Comparison of ENCODE assay signal across 25 cellular contexts in the genomic region with DNA sequence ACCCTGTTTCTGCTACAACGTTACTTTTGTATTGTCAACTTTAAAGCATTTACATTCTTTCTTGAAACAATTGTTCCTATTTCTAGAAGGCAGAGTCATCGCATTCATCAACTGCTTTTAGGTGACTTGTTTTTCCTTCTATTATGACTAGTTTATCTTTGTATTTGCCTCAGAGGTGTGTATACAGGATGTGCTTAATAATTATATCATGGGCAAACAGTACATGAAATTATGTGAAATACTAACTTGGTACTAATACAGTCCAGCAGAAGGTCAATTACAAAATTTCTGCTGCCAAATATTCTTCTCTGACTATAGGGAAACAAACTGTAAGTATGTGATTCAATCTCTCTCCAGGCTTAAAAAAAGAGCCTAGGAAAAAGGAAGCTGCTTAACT.
A peak's percentile ranks its signal among the peaks of the same experiment; 100 is the strongest.
DNase-seq lines count a peak whose midpoint lies in the region; ATAC-seq and TF ChIP-seq lines count a peak whose summit lies in the region.
"Had no signal": no experiment of that assay in that cellular context is flagged by ENCODE, and none has a peak within 500 bp of the region (broad histone marks: within the 10 kb centered on the region; RNA-seq: fewer than 3 reads in every experiment).

No MANE protein-coding gene starts in this region.

- H3K27ac ChIP-seq in heart right ventricle (peak overlapping the region in 8 of 10 donors; percentile 56 to 85 (median 72)), adrenal gland (peak overlapping the region; percentile 55 to 86 (median 77))
- H3K27ac ChIP-seq: prostate gland had no signal

- H3K27me3 ChIP-seq in heart right ventricle (no peaks in the 10 kb centered on the region), adrenal gland (no peaks in the 10 kb centered on the region)
- H3K27me3 ChIP-seq: left lung, tibial nerve had no signal

- no peak overlapping the region for H3K4me3 Mint-ChIP-seq in endothelial cell (ENCODE audit: unreplicated experiment)
- no peak overlapping the region for H3K4me3 Mint-ChIP-seq in natural killer cell treated with Interleukin-12 subunit alpha and Interleukin-12 subunit beta and Interleukin-15 and Interleukin-18, amount 100 ng/mL, for 72 hours
- H3K4me3 Mint-ChIP-seq: CD8-positive, alpha-beta T cell; endodermal cell; naive B cell; stimulated activated memory B cell treated with anti-CD40 and anti-IgM and Interleukin-4, amounts not matched to agents 10 μg/mL and 1 μg/mL and 100 μg/mL, for 72 hours; T-helper 17 cell had no signal

- 26 to 50% methylated on average over 2 of the region's 2 CpGs for WGBS in heart right ventricle, 2 donors
- 10 to 29% (median 14%) methylated on average over 2 of the region's 2 CpGs for WGBS in adrenal gland, 4 donors

- no peak for TF ChIP-seq POLR2A in adrenal gland (IDR thresholded peaks at IDR 0.05)

- H3K9me3 ChIP-seq in heart right ventricle, result peaks cover 0 to 24% (median 4%) of the 10 kb centered on the region in 11 donors
- no peaks in the 10 kb centered on the region for H3K9me3 ChIP-seq in adrenal gland (replicated peaks in 1 of 3)
- H3K9me3 ChIP-seq: prostate gland had no signal

- no peak overlapping the region for H3K27ac Mint-ChIP-seq in endothelial cell (ENCODE audit: unreplicated experiment)
- H3K27ac Mint-ChIP-seq in natural killer cell treated with Interleukin-12 subunit alpha and Interleukin-12 subunit beta and Interleukin-15 and Interleukin-18, amount 100 ng/mL, for 72 hours, result no peak overlapping the region
- H3K27ac Mint-ChIP-seq: activated T-helper 2 cell treated with anti-CD3 and anti-CD28 coated beads, Interferon-gamma antibody, Interleukin-2, Interleukin-4, amounts not matched to agents 10 μg/mL and 5 μg/mL and 100 μg/mL, durations not matched to agents 14 hours and 24 hours and 36 hours; CD8-positive, alpha-beta T cell; endodermal cell; naive B cell; stimulated activated memory B cell treated with anti-CD40 and anti-IgM and Interleukin-4, amounts not matched to agents 10 μg/mL and 1 μg/mL and 100 μg/mL, for 72 hours; T-helper 17 cell had no signal

- DNase-seq in heart right ventricle (no peak), left ventricle myocardium superior (no peak), adrenal gland (no peak), lung microvascular endothelial cell (ENCODE audit: low read depth in 2 of 2) (peak; percentile 33 to 50), D341Med (ENCODE audit: low spot score) (no peak), endothelial cell (ENCODE audit: low spot score) (no peak), hypothalamus (lab: John Stamatoyannopoulos, UW) (no peak)
- no peak for DNase-seq in natural killer cell treated with Interleukin-12 subunit alpha and Interleukin-12 subunit beta and Interleukin-15 and Interleukin-18, amount 100 ng/mL, for 72 hours (ENCODE audit: low spot score)
- DNase-seq: activated CD4-positive, CD25-positive, alpha-beta regulatory T cell treated with anti-CD3 and anti-CD28 coated beads, Interleukin-2, amount 50 U/mL, for 72 hours; amniotic stem cell; CD8-positive, alpha-beta T cell; cerebellar nuclear complex; endodermal cell; H7; naive B cell; NCI-H1105; NCI-H2107; NCI-H82; stimulated activated CD4-positive, alpha-beta T cell treated with anti-CD3 and anti-CD28 coated beads, Interleukin-12 subunit alpha, Interleukin-12 subunit beta, amount 100 ng/mL, for 4 hours; T-helper 17 cell had no signal

- H3K36me3 Mint-ChIP-seq in endothelial cell (ENCODE audit: low read depth, unreplicated experiment), result peaks cover 4% of the 10 kb centered on the region
- H3K36me3 Mint-ChIP-seq in natural killer cell treated with Interleukin-12 subunit alpha and Interleukin-12 subunit beta and Interleukin-15 and Interleukin-18, amount 100 ng/mL, for 72 hours, result no peaks in the 10 kb centered on the region

- H3K4me1 ChIP-seq in heart right ventricle (peaks cover 0 to 35% (median 3%) of the 10 kb centered on the region in 9 donors), adrenal gland (replicated peaks in 1 of 2) (peaks cover 8 to 9% of the 10 kb centered on the region in 2 donors)
- H3K4me1 ChIP-seq: prostate gland, tibial nerve had no signal

- ATAC-seq in heart right ventricle (peak in 7 of 8 donors; percentile 9 to 66 (median 46)), left ventricle myocardium superior (no peak)
- no peak for ATAC-seq in natural killer cell treated with Interleukin-12 subunit alpha and Interleukin-12 subunit beta and Interleukin-15 and Interleukin-18, amount 100 ng/mL, for 72 hours
- ATAC-seq: CD8-positive, alpha-beta T cell; stimulated activated memory B cell treated with anti-CD40 and anti-IgM and Interleukin-4, amounts not matched to agents 10 μg/mL and 1 μg/mL and 100 μg/mL, for 72 hours had no signal

- TF ChIP-seq CTCF in heart right ventricle (IDR thresholded peaks at IDR 0.05), result no peak
- no peak for TF ChIP-seq CTCF in adrenal gland (IDR thresholded peaks at IDR 0.05)
- no peak for TF ChIP-seq CTCF in endothelial cell (IDR thresholded peaks at IDR 0.05; ENCODE audit: unreplicated experiment)

- no peaks in the 10 kb centered on the region for H3K4me1 Mint-ChIP-seq in endothelial cell (ENCODE audit: unreplicated experiment)
- H3K4me1 Mint-ChIP-seq in natural killer cell treated with Interleukin-12 subunit alpha and Interleukin-12 subunit beta and Interleukin-15 and Interleukin-18, amount 100 ng/mL, for 72 hours (ENCODE audit: low read depth in 2 of 2), result no peaks in the 10 kb centered on the region
- H3K4me1 Mint-ChIP-seq: endodermal cell, T-helper 17 cell had no signal

- peaks cover 10% of the 10 kb centered on the region for H3K9me3 Mint-ChIP-seq in endothelial cell (ENCODE audit: unreplicated experiment)
- H3K9me3 Mint-ChIP-seq in natural killer cell treated with Interleukin-12 subunit alpha and Interleukin-12 subunit beta and Interleukin-15 and Interleukin-18, amount 100 ng/mL, for 72 hours, result peaks cover under 1% of the 10 kb centered on the region

- no peaks in the 10 kb centered on the region for H3K36me3 ChIP-seq in heart right ventricle
- no peaks in the 10 kb centered on the region for H3K36me3 ChIP-seq in adrenal gland (replicated peaks in 1 of 2)
- H3K36me3 ChIP-seq: left lung, prostate gland, tibial nerve had no signal

- H3K4me3 ChIP-seq in heart right ventricle (no peak overlapping the region), adrenal gland (no peak overlapping the region)
- H3K4me3 ChIP-seq: left lung, prostate gland, tibial nerve had no signal

- H3K27me3 Mint-ChIP-seq in endothelial cell (ENCODE audit: unreplicated experiment), result peaks cover 3% of the 10 kb centered on the region
- peaks cover 17 to 18% of the 10 kb centered on the region in 2 donors for H3K27me3 Mint-ChIP-seq in natural killer cell treated with Interleukin-12 subunit alpha and Interleukin-12 subunit beta and Interleukin-15 and Interleukin-18, amount 100 ng/mL, for 72 hours
- H3K27me3 Mint-ChIP-seq: stimulated activated memory B cell treated with anti-CD40 and anti-IgM and Interleukin-4, amounts not matched to agents 10 μg/mL and 1 μg/mL and 100 μg/mL, for 72 hours; T-helper 17 cell had no signal

- intact Hi-C loops in heart right ventricle (cut with DNase I), result loop anchor here in 1 of 10 donors (2.0 kb wide), 1 partner anchor 115 kb away; the partner anchor contains the start of gene CD55
- intact Hi-C loops in left ventricle myocardium superior (cut with micrococcal nuclease), result no loop called here
- intact Hi-C loops in adrenal gland (cut with DNase I), result no loop called here

Comparison
In these comparisons a context has a peak if more than half of its experiments do, and no peak if none do; other contexts are left out.
1. ATAC-seq: peak in heart right ventricle (7 of 8); none in left ventricle myocardium superior (single experiment) and natural killer cell treated with Interleukin-12 subunit alpha and Interleukin-12 subunit beta and Interleukin-15 and Interleukin-18, amount 100 ng/mL, for 72 hours (0 of 2).
2. DNase-seq: peak in lung microvascular endothelial cell (2 of 2); none in heart right ventricle (0 of 2), left ventricle myocardium superior (single experiment), adrenal gland (0 of 7), D341Med (single experiment), endothelial cell (single experiment), natural killer cell treated with Interleukin-12 subunit alpha and Interleukin-12 subunit beta and Interleukin-15 and Interleukin-18, amount 100 ng/mL, for 72 hours (single experiment) and hypothalamus (0 of 51).